Comparison of ENCODE assay signal across 8 cellular contexts in genomic region chr1:117367769-117368059, GRCh38. TPM values are rescaled to one million over a fixed set of nuclear protein-coding genes. Genes with fewer than 3 reads are reported as not detected.
A peak's percentile ranks its signal among the peaks of the same experiment; 100 is the strongest.
DNase-seq lines count a peak whose midpoint lies in the region; ATAC-seq and TF ChIP-seq lines count a peak whose summit lies in the region.

No MANE protein-coding gene starts in this region.

- DNase-seq in activated naive CD4-positive, alpha-beta T cell treated with anti-CD3 and anti-CD28 coated beads, Interleukin-2, amount 50 U/mL, for 16 hours: peak; percentile 26
- DNase-seq in suprapubic skin (ENCODE audit: low spot score in 2 of 2): no peak
- no peak for DNase-seq in KG1 (lab: John Stamatoyannopoulos, UW)
- no peak for DNase-seq in HCEC 1CT
- no peak for DNase-seq in A172 (ENCODE audit: low spot score)

- H3K36me3 ChIP-seq in ES-I3 (ENCODE audit: insufficient read depth, low read length) (no peaks in the 10 kb centered on the region), iPS-20b (ENCODE audit: insufficient read depth, low read depth, low read length) (no peaks in the 10 kb centered on the region), suprapubic skin (no peaks in the 10 kb centered on the region)

- under 1% methylated on average over 11 of the region's 11 CpGs for WGBS in suprapubic skin

- H3K9ac ChIP-seq in ES-I3 (ENCODE audit: low read depth, low read length) (peak overlapping the region; percentile 98), iPS-20b (ENCODE audit: low read depth, low read length) (peak overlapping the region; percentile 69; the same call in 1 of the 2 replicates)

- H3K9me3 ChIP-seq in ES-I3 (ENCODE audit: control insufficient read depth, insufficient read depth, low read length): no peaks in the 10 kb centered on the region
- H3K9me3 ChIP-seq in iPS-20b (ENCODE audit: insufficient read depth, low read depth, low read length): no peaks in the 10 kb centered on the region
- no peaks in the 10 kb centered on the region for H3K9me3 ChIP-seq in suprapubic skin

- H3K27ac ChIP-seq in iPS-20b (ENCODE audit: low read length) (no peak overlapping the region), suprapubic skin (peak overlapping the region; percentile 99)

- TF ChIP-seq POLR2A in suprapubic skin (IDR thresholded peaks at IDR 0.05): no peak

- no peak for TF ChIP-seq EP300 in suprapubic skin (IDR thresholded peaks at IDR 0.05)

- no peak for TF ChIP-seq CTCF in suprapubic skin (IDR thresholded peaks at IDR 0.05)

- peaks cover 30% of the 10 kb centered on the region; the same call in 1 of the 2 replicates for H3K27me3 ChIP-seq in iPS-20b (ENCODE audit: insufficient read depth, low read length)
- no peaks in the 10 kb centered on the region for H3K27me3 ChIP-seq in suprapubic skin

- ATAC-seq in HG03066 (IDR thresholded peaks at IDR 0.05; ENCODE audit: low read depth, unreplicated experiment): peak; percentile 1

- H3K4me3 ChIP-seq in iPS-20b (ENCODE audit: low read length) (peak overlapping the region; percentile 77), suprapubic skin (peak overlapping the region; percentile 97)

- peaks cover 23% of the 10 kb centered on the region for H3K4me1 ChIP-seq in ES-I3 (ENCODE audit: insufficient read depth, low read length)
- peaks cover 11% of the 10 kb centered on the region; the same call in 1 of the 2 replicates for H3K4me1 ChIP-seq in iPS-20b (ENCODE audit: insufficient read depth, low read length)
- H3K4me1 ChIP-seq in suprapubic skin: peaks cover 59% of the 10 kb centered on the region

RNA-seq across cellular contexts. Expression of gene MAN1A2, which starts 0.5 kb away (rescaled TPM):
- total RNA-seq in suprapubic skin: 10 to 100 TPM; 28.9 to 46.2 (median 35.0) TPM
- total RNA-seq in A172 (2014; rRNA removed; shearing (Covaris generic)): 23.9 and 36.4 TPM in 2 replicates
